ENCODE assay signal across 1 cellular context in genomic region chr10:12350925-12351324, GRCh38.
TF ChIP-seq lines count a peak whose summit lies in the region.

No MANE protein-coding gene starts in this region.

TF ChIP-seq in HepG2, 621 proteins besides CTCF, POLR2A, EP300 and RAD21 (continued from another document):
- TF ChIP-seq DZIP1 (CRISPR knock-in tag; IDR thresholded peaks at IDR 0.05): no peak
- TF ChIP-seq NFE2 (CRISPR knock-in tag; IDR thresholded peaks at IDR 0.05): no peak
- TF ChIP-seq ZNF788 (CRISPR knock-in tag; IDR thresholded peaks at IDR 0.05; ENCODE audit: borderline replicate concordance): no peak
- TF ChIP-seq ZNF407 (CRISPR knock-in tag; IDR thresholded peaks at IDR 0.05; ENCODE audit: not compliant biosample characterization): no peak
- no peak for TF ChIP-seq SMARCE1 (IDR thresholded peaks at IDR 0.05; ENCODE audit: borderline replicate concordance)
- TF ChIP-seq ZNF432 (CRISPR knock-in tag; IDR thresholded peaks at IDR 0.05; ENCODE audit: borderline replicate concordance): no peak
